ENCODE assay signal across 28 cellular contexts in the genomic region with DNA sequence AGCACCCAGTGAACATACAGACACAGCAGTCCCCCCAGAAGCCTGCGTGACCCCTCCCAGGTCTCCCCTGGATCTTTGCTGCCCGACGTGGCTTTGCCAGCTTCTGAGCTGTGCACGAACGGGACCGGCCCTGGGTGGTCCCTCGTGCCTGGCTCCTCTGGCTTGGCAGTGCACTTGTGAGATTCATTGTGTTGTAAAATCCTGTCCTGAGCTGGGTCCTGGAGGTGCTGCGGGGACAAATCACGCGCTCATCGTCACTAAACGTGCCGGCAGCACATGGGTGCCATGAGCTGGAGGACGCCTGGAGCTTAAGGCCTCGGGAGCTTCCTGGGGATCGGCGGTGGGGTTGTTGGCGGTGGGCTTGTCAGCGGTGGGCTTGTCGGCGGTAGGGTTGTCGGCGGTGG.
"Had no signal": no experiment of that assay in that cellular context is flagged by ENCODE, and none has a peak within 500 bp of the region (broad histone marks: within the 10 kb centered on the region; RNA-seq: fewer than 3 reads in every experiment).

No MANE protein-coding gene starts in this region.

- H3K4me2 ChIP-seq: hepatocyte, smooth muscle cell had no signal

- ATAC-seq: gastrocnemius medialis; left colon; stimulated activated naive B cell treated with anti-CD40 and anti-IgM and Interleukin-4, amounts not matched to agents 10 μg/mL and 1 μg/mL and 100 μg/mL, for 72 hours had no signal

- H3K27me3 Mint-ChIP-seq: naive B cell; stimulated activated naive B cell treated with anti-CD40 and anti-IgM and Interleukin-4, amounts not matched to agents 10 μg/mL and 1 μg/mL and 100 μg/mL, for 72 hours had no signal

- H3K9me3 Mint-ChIP-seq: activated T-helper 1 cell treated with anti-CD3 and anti-CD28 coated beads, Interleukin-12 subunit alpha, Interleukin-12 subunit beta, Interleukin-2, Interleukin-4 antibody, amounts not matched to agents 30 ng/mL and 10 ng/mL and 1 ng/mL, durations not matched to agents 14 hours and 24 hours and 36 hours; naive B cell; nephron progenitor cell; stimulated activated naive B cell treated with anti-CD40 and anti-IgM and Interleukin-4, amounts not matched to agents 10 μg/mL and 1 μg/mL and 100 μg/mL, for 72 hours; T-helper 2 cell treated with Interferon-gamma antibody and Interleukin-4, amounts not matched to agents 5 μg/mL and 100 μg/mL, for 36 hours had no signal

- H3K27ac ChIP-seq: gastrocnemius medialis, hepatocyte, parathyroid adenoma, right atrium auricular region, thoracic aorta, upper lobe of left lung had no signal

- H3K27ac Mint-ChIP-seq: activated T-helper 1 cell treated with anti-CD3 and anti-CD28 coated beads, Interleukin-12 subunit alpha, Interleukin-12 subunit beta, Interleukin-2, Interleukin-4 antibody, amounts not matched to agents 30 ng/mL and 10 ng/mL and 1 ng/mL, durations not matched to agents 14 hours and 24 hours and 36 hours; nephron progenitor cell; stimulated activated naive B cell treated with anti-CD40 and anti-IgM and Interleukin-4, amounts not matched to agents 10 μg/mL and 1 μg/mL and 100 μg/mL, for 72 hours; T-helper 2 cell treated with Interferon-gamma antibody and Interleukin-4, amounts not matched to agents 5 μg/mL and 100 μg/mL, for 36 hours had no signal

- H3K36me3 Mint-ChIP-seq: naive B cell had no signal

- H3K4me1 ChIP-seq: parathyroid adenoma had no signal

- H3K27me3 ChIP-seq: gastrocnemius medialis, hepatocyte, right atrium auricular region, upper lobe of left lung had no signal

- H3K36me3 ChIP-seq: upper lobe of left lung had no signal

- H3K4me3 ChIP-seq: gastrocnemius medialis, hepatocyte, right atrium auricular region, smooth muscle cell, thoracic aorta, upper lobe of left lung had no signal

- H3K9ac ChIP-seq: parathyroid adenoma had no signal

- H3K9me3 ChIP-seq: gastrocnemius medialis, right atrium auricular region, thoracic aorta, upper lobe of left lung had no signal

- H2AFZ ChIP-seq: hepatocyte, parathyroid adenoma had no signal

- H3K4me3 Mint-ChIP-seq: activated T-helper 1 cell treated with anti-CD3 and anti-CD28 coated beads, Interleukin-12 subunit alpha, Interleukin-12 subunit beta, Interleukin-2, Interleukin-4 antibody, amounts not matched to agents 30 ng/mL and 10 ng/mL and 1 ng/mL, durations not matched to agents 14 hours and 24 hours and 36 hours; nephron progenitor cell; stimulated activated naive B cell treated with anti-CD40 and anti-IgM and Interleukin-4, amounts not matched to agents 10 μg/mL and 1 μg/mL and 100 μg/mL, for 72 hours; T-helper 2 cell treated with Interferon-gamma antibody and Interleukin-4, amounts not matched to agents 5 μg/mL and 100 μg/mL, for 36 hours had no signal

- DNase-seq: activated CD4-positive, alpha-beta T cell treated with anti-CD3 and anti-CD28 coated beads for 48 hours; activated CD4-positive, alpha-beta T cell treated with anti-CD3 and anti-CD28 coated beads, Interleukin-2, amount 50 U/mL, for 48 hours; activated CD8-positive, alpha-beta memory T cell treated with anti-CD3 and anti-CD28 coated beads, Interleukin-2, amount 50 U/mL, for 4 hours; activated effector memory CD4-positive, alpha-beta T cell treated with anti-CD3 and anti-CD28 coated beads, Interleukin-2, amount 50 U/mL, for 16 hours; activated naive CD4-positive, alpha-beta T cell treated with anti-CD3 and anti-CD28 coated beads, Interleukin-2, amount 50 U/mL, for 16 hours; activated T-cell treated with anti-CD3 and anti-CD28 coated beads, Interleukin-2, amount 50 U/mL, for 1 hour; amniotic stem cell; central memory CD4-positive, alpha-beta T cell; dermis blood vessel endothelial cell; effector CD8-positive, alpha-beta T cell; gastrocnemius medialis; islet precursor cell; left colon; mammary epithelial cell; naive B cell; nephron progenitor cell; stimulated activated CD4-positive, alpha-beta T cell treated with anti-CD3 and anti-CD28 coated beads, Interleukin-15, amount 100 ng/mL, for 24 hours; stimulated activated CD4-positive, alpha-beta T cell treated with anti-CD3 and anti-CD28 coated beads, Interleukin-2, amount 100 ng/mL, for 24 hours; stimulated activated naive B cell treated with anti-CD40 and anti-IgM and Interleukin-4, amounts not matched to agents 10 μg/mL and 1 μg/mL and 100 μg/mL, for 72 hours; T-helper 1 cell had no signal
